ENCODE assay signal across 18 cellular contexts in the genomic region with DNA sequence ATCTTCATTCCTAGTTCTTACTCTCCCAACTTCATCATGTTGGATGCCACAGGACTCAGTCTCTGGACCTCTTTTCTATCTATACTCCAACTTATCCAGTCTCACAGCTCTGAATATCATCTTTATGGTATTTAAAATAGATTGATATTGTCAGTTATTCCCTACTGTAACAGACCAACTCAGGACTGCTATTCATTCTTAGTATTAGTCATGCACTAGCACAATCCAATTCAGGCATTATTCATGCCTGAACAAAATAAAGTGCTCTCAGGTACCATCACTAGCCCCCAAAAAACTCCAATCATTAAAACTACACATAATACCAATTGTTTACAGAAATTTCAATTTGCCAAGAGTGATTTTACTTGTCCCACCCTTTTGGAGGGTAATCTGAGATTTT. TPM values are rescaled to one million over a fixed set of nuclear protein-coding genes. Genes with fewer than 3 reads are reported as not detected.
DNase-seq lines count a peak whose midpoint lies in the region; ATAC-seq and TF ChIP-seq lines count a peak whose summit lies in the region.
"Had no signal": no experiment of that assay in that cellular context is flagged by ENCODE, and none has a peak within 500 bp of the region (broad histone marks: within the 10 kb centered on the region; RNA-seq: fewer than 3 reads in every experiment).

No MANE protein-coding gene starts in this region.

- no peak for TF ChIP-seq CTCF in CD4-positive, alpha-beta T cell (IDR thresholded peaks at IDR 0.05)

- intact Hi-C loops in CD4-positive, alpha-beta T cell (cut with DNase I, micrococcal nuclease): loop anchor here in 1 of 2 experiments (2.0 kb wide), 2 partner anchors 14 to 38 kb away; a partner anchor contains a TSS

- no peaks in the 10 kb centered on the region for H3K9me3 ChIP-seq in CD4-positive, alpha-beta T cell (ENCODE audit: control insufficient read depth, low read length)
- H3K9me3 ChIP-seq: sigmoid colon had no signal

- no peak for DNase-seq in CD4-positive, alpha-beta T cell
- peak; percentile 37 for DNase-seq in OCI-M1 (lab: John Stamatoyannopoulos, UW)
- no peak for DNase-seq in epithelial cell of prostate (ENCODE audit: low read depth, low spot score)
- DNase-seq in NCI-H1092 (lab: John Stamatoyannopoulos, UW): no peak
- DNase-seq in H4 (ENCODE audit: low spot score): no peak
- no peak for DNase-seq in KG1 (lab: John Stamatoyannopoulos, UW)
- no peak for DNase-seq in NCI-H345 (lab: John Stamatoyannopoulos, UW)
- DNase-seq: activated CD8-positive, alpha-beta memory T cell treated with anti-CD3 and anti-CD28 coated beads, Interleukin-2, amount 10 ng/mL, durations not matched to agents 7 days and 5 days; amygdala; effector CD8-positive, alpha-beta T cell; left cardiac atrium; NCI-H1436; NCI-H526; sigmoid colon had no signal

- H3K27ac ChIP-seq in CD4-positive, alpha-beta T cell (ENCODE audit: low read depth, low read length): no peak overlapping the region
- H3K27ac ChIP-seq in epithelial cell of prostate: peak overlapping the region; percentile 10
- H3K27ac ChIP-seq: sigmoid colon had no signal

- CTCF ChIA-PET in CD4-positive, alpha-beta T cell (lab: Charles Lee): interaction anchor here (0.6 to 1.6 kb wide), 2 partner anchors 10 to 99 kb away, joined by 3 read pairs; no protein-coding TSS in a partner anchor

- peaks cover 90% of the 10 kb centered on the region for H3K4me1 Mint-ChIP-seq in CD4-positive, alpha-beta T cell (ENCODE audit: low read depth)
- H3K4me1 Mint-ChIP-seq: nephron had no signal

- no peak for ATAC-seq in CD4-positive, alpha-beta T cell (ENCODE audit: poor library complexity)
- peak; percentile 43 for ATAC-seq in GM18907 (IDR thresholded peaks at IDR 0.05; ENCODE audit: unreplicated experiment)
- ATAC-seq: activated CD8-positive, alpha-beta memory T cell treated with anti-CD3 and anti-CD28 coated beads, Interleukin-2, amount 10 ng/mL, durations not matched to agents 7 days and 5 days; left cardiac atrium; Right ventricle myocardium inferior had no signal

- no peaks in the 10 kb centered on the region for H3K9me3 Mint-ChIP-seq in CD4-positive, alpha-beta T cell

- H3K27me3 ChIP-seq in CD4-positive, alpha-beta T cell (ENCODE audit: control insufficient read depth, insufficient read depth, low read length): no peaks in the 10 kb centered on the region
- H3K27me3 ChIP-seq: sigmoid colon had no signal

- H3K27me3 Mint-ChIP-seq in CD4-positive, alpha-beta T cell: no peaks in the 10 kb centered on the region
- H3K27me3 Mint-ChIP-seq: activated CD8-positive, alpha-beta memory T cell treated with anti-CD3 and anti-CD28 coated beads, Interleukin-2, amount 10 ng/mL, durations not matched to agents 7 days and 5 days had no signal

- no peak overlapping the region for H3K4me3 Mint-ChIP-seq in CD4-positive, alpha-beta T cell
- H3K4me3 Mint-ChIP-seq: activated CD8-positive, alpha-beta memory T cell treated with anti-CD3 and anti-CD28 coated beads, Interleukin-2, amount 10 ng/mL, durations not matched to agents 7 days and 5 days; CD14-positive monocyte; nephron had no signal

- POLR2A ChIA-PET in CD4-positive, alpha-beta T cell (lab: Charles Lee): no interaction called here

- peak overlapping the region; percentile 67 for H3K27ac Mint-ChIP-seq in CD4-positive, alpha-beta T cell
- H3K27ac Mint-ChIP-seq: activated CD8-positive, alpha-beta memory T cell treated with anti-CD3 and anti-CD28 coated beads, Interleukin-2, amount 10 ng/mL, durations not matched to agents 7 days and 5 days; nephron had no signal

- peaks cover 4% of the 10 kb centered on the region for H3K36me3 Mint-ChIP-seq in CD4-positive, alpha-beta T cell (ENCODE audit: low read depth)

RNA-seq across cellular contexts. Expression of a gene that starts 37.7 kb away (rescaled TPM):
- 10 to 100 TPM; 86.1 to 87.7 TPM for total RNA-seq in CD4-positive, alpha-beta T cell
- total RNA-seq in H4 (2014; rRNA removed; shearing (Covaris generic)): 32.7 and 36.2 TPM in 2 replicates
